ENCODE assay signal across 2 cellular contexts in the genomic region with DNA sequence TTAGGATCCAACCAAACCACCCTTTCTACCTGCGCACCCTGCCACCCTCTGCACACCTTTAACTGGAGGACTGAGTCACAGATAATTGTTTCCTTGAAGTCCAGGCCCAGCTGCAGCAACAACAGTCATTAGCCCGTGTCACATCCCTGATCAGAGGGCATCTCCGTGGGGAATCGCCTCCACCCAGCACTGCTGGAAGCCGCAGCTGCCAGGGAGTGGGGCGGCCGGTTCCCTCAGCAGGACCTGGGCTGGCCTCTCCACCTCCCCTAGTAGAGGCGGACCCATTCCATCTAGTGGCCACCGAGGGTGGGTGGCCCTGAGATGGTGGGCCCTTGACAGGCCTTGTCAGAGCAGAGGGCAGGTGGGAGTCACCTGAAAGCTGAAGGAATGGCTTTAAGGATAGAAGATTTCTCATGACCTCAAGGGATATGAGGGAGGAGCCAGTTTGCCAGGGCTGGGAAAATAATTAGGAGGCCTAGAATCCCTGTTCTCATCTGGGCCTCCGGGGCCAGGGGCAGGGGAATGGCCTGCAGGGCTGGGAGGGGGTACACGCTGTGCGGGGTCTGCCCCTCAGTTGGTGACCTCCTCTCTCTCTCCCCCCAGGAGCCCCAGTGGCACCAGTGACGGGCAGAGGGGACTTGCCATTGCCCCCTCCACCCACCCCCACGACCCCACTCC.
TF ChIP-seq lines count a peak whose summit lies in the region.

No MANE protein-coding gene starts in this region.

TF ChIP-seq in HCT116, 20 proteins besides CTCF, POLR2A, EP300 and RAD21:
- TF ChIP-seq, protein P1, sequence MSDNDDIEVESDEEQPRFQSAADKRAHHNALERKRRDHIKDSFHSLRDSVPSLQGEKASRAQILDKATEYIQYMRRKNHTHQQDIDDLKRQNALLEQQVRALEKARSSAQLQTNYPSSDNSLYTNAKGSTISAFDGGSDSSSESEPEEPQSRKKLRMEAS (IDR thresholded peaks at IDR 0.05) = no peak
- no peak for TF ChIP-seq TCF7L2 (IDR thresholded peaks at IDR 0.05; ENCODE audit: borderline replicate concordance, extremely low read depth, insufficient read depth, insufficient read length)
- no peak for TF ChIP-seq ZBTB33 (IDR thresholded peaks at IDR 0.05; ENCODE audit: extremely low read depth, insufficient replicate concordance, low read length)
- no peak for TF ChIP-seq EZH2 (IDR thresholded peaks at IDR 0.05)
- TF ChIP-seq CEBPB (IDR thresholded peaks at IDR 0.05; ENCODE audit: low read depth) = no peak
- no peak for TF ChIP-seq ELF1 (IDR thresholded peaks at IDR 0.05; ENCODE audit: borderline replicate concordance, low read depth)
- TF ChIP-seq POLR2AphosphoS5 (IDR thresholded peaks at IDR 0.05; ENCODE audit: low read depth, low read length) = no peak
- no peak for TF ChIP-seq YY1 (IDR thresholded peaks at IDR 0.05; ENCODE audit: extremely low read depth, insufficient replicate concordance, low read depth, low read length)
- TF ChIP-seq CBX3 (IDR thresholded peaks at IDR 0.05; ENCODE audit: low read depth) = no peak
- TF ChIP-seq FOSL1 (IDR thresholded peaks at IDR 0.05; ENCODE audit: low read depth) = no peak
- TF ChIP-seq EGR1 (IDR thresholded peaks at IDR 0.05; ENCODE audit: low read depth) = no peak
- no peak for TF ChIP-seq SIN3A (IDR thresholded peaks at IDR 0.05; ENCODE audit: low read depth)
- no peak for TF ChIP-seq SRF (IDR thresholded peaks at IDR 0.05; ENCODE audit: low read depth)
- no peak for TF ChIP-seq SP1 (IDR thresholded peaks at IDR 0.05; ENCODE audit: low read depth)
- no peak; the same call in 1 of the 2 replicates for TF ChIP-seq JUND (IDR thresholded peaks at IDR 0.05)

TF ChIP-seq in K562, 482 proteins besides CTCF, POLR2A, EP300 and RAD21:
- no peak for TF ChIP-seq ZNF347 (CRISPR knock-in tag; IDR thresholded peaks at IDR 0.05; ENCODE audit: low read depth)
- peak; percentile 53 for TF ChIP-seq POLR2G (IDR thresholded peaks at IDR 0.05; ENCODE audit: low read depth, low read length)
- TF ChIP-seq RBFOX2 (IDR thresholded peaks at IDR 0.05; ENCODE audit: low read depth, low read length) = peak; percentile 58; the same call in 1 of the 2 replicates
